1 cellular context compared by ENCODE assay signal in the genomic region with DNA sequence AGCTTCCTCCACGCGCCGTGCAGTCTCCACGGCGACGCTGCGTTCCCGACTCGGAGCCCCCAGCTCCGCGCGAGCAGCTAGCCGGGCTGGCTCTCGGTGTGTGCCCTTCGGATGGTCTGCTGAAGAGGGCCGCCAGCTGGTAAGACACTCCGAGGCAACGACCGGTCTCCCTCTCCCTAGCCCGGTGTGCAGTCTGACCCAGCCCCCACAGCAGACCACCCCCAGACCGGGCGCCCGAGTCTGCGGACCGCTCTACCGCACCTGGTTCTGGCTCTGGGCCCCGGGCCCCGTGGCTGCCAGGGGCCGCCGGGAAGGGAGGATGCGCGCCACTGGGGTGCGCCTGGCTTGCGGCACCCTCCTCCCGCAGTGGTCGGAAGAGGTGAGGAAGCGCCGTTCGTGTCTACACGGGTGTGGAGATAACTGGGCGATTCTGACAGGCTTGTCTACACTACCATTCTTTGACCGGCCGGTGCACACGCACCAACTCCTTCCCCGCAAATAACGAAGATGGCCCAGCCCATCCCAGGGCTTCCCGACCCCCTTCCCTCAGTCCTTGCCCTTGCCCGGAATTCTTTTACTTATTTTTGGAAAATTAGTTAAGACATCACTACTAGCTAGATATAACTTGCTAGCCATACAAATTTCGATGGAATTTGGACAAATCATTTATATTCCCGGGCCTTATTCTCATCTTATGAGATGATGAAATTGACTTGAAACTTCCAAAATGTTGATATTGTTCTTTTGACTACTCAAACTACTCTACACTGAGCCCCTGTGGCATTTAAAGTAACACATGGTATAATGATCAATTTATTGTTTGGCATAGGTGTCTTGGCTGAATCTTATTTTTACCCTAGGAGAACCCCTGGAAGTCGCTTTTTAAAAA.
TF ChIP-seq lines count a peak whose summit lies in the region.

No MANE protein-coding gene starts in this region.

TF ChIP-seq in K562, 482 proteins besides CTCF, POLR2A, EP300 and RAD21 (continued from another document and continues in another):
- TF ChIP-seq, protein P1, sequence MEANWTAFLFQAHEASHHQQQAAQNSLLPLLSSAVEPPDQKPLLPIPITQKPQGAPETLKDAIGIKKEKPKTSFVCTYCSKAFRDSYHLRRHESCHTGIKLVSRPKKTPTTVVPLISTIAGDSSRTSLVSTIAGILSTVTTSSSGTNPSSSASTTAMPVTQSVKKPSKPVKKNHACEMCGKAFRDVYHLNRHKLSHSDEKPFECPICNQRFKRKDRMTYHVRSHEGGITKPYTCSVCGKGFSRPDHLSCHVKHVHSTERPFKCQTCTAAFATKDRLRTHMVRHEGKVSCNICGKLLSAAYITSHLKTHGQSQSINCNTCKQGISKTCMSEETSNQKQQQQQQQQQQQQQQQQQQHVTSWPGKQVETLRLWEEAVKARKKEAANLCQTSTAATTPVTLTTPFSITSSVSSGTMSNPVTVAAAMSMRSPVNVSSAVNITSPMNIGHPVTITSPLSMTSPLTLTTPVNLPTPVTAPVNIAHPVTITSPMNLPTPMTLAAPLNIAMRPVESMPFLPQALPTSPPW (CRISPR knock-in tag; IDR thresholded peaks at IDR 0.05): peak; percentile 87
- TF ChIP-seq NCOA6 (IDR thresholded peaks at IDR 0.05) (no peak), ZNF668 (CRISPR knock-in tag; IDR thresholded peaks at IDR 0.05) (no peak), SIN3A (IDR thresholded peaks at IDR 0.05; ENCODE audit: borderline replicate concordance in 2 of 2, control insufficient read depth in 1 of 2, low read depth in 2 of 2, low read length in 2 of 2) (peak; percentile 35 to 39; a peak in 2 of 4 replicates), ZNF212 (CRISPR knock-in tag; IDR thresholded peaks at IDR 0.05) (no peak), ZKSCAN8 (CRISPR knock-in tag; IDR thresholded peaks at IDR 0.05) (no peak), MCM5 (IDR thresholded peaks at IDR 0.05; ENCODE audit: low read depth) (no peak), SOX6 (IDR thresholded peaks at IDR 0.05) (peak; percentile 49; the same call in 1 of the 2 replicates), JUNB (CRISPR knock-in tag; conservative IDR thresholded peaks at IDR 0.05) (no peak), ARID1B (IDR thresholded peaks at IDR 0.05) (peak; percentile 44; the same call in 1 of the 2 replicates), CREB1 (IDR thresholded peaks at IDR 0.05) (peak; percentile 27; the same call in 1 of the 2 replicates), CREB1 (CRISPR knock-in tag; IDR thresholded peaks at IDR 0.05) (peak; percentile 63; the same call in 1 of the 2 replicates), ETV1 (tag; conservative IDR thresholded peaks at IDR 0.05; ENCODE audit: low read depth) (0 out of 2 replicates have a peak, but pooled peaks have one; percentile 41), ZNF347 (CRISPR knock-in tag; IDR thresholded peaks at IDR 0.05; ENCODE audit: low read depth) (no peak), RBM22 (IDR thresholded peaks at IDR 0.05; ENCODE audit: low read depth, low read length, poor library complexity, severe bottlenecking) (peak; percentile 67), TAF7 (tag; IDR thresholded peaks at IDR 0.05) (no peak), TSC22D4 (tag; IDR thresholded peaks at IDR 0.05) (no peak), CHCHD3 (CRISPR knock-in tag; IDR thresholded peaks at IDR 0.05) (no peak), HEY1 (CRISPR knock-in tag; IDR thresholded peaks at IDR 0.05; ENCODE audit: borderline replicate concordance) (no peak), LCOR (CRISPR knock-in tag; IDR thresholded peaks at IDR 0.05) (peak; percentile 84), RBM34 (IDR thresholded peaks at IDR 0.05; ENCODE audit: borderline replicate concordance, insufficient read depth, low read length) (no peak), MEIS2 (IDR thresholded peaks at IDR 0.05; ENCODE audit: partially characterized antibody) (no peak), TFAM (CRISPR knock-in tag; conservative IDR thresholded peaks at IDR 0.05) (no peak), KDM1A (IDR thresholded peaks at IDR 0.05) (no peak), NFE2L1 (tag; IDR thresholded peaks at IDR 0.05; ENCODE audit: borderline replicate concordance, low read depth) (no peak), SPI1 (IDR thresholded peaks at IDR 0.05; ENCODE audit: borderline replicate concordance, low read depth, low read length) (no peak), EGR1 (conservative IDR thresholded peaks at IDR 0.05) (peak; percentile 67), ZFP36 (IDR thresholded peaks at IDR 0.05; ENCODE audit: low read depth, low read length, partially characterized antibody) (no peak), NFIX (CRISPR knock-in tag; IDR thresholded peaks at IDR 0.05; ENCODE audit: low read depth) (no peak), SMARCA5 (IDR thresholded peaks at IDR 0.05) (no peak), GABPB1 (CRISPR knock-in tag; IDR thresholded peaks at IDR 0.05) (peak; percentile 83), ETV6 (IDR thresholded peaks at IDR 0.05; ENCODE audit: borderline replicate concordance in 1 of 2, low read depth in 2 of 2, low read length in 1 of 2) (peak in 1 of 2 experiments; percentile 18; a peak in 1 of 4 replicates), ETV6 (CRISPR knock-in tag; IDR thresholded peaks at IDR 0.05; ENCODE audit: borderline replicate concordance) (no peak), SRF (CRISPR knock-in tag; IDR thresholded peaks at IDR 0.05) (no peak)
- TF ChIP-seq, protein P2, sequence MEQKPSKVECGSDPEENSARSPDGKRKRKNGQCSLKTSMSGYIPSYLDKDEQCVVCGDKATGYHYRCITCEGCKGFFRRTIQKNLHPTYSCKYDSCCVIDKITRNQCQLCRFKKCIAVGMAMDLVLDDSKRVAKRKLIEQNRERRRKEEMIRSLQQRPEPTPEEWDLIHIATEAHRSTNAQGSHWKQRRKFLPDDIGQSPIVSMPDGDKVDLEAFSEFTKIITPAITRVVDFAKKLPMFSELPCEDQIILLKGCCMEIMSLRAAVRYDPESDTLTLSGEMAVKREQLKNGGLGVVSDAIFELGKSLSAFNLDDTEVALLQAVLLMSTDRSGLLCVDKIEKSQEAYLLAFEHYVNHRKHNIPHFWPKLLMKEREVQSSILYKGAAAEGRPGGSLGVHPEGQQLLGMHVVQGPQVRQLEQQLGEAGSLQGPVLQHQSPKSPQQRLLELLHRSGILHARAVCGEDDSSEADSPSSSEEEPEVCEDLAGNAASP (IDR thresholded peaks at IDR 0.05): no peak
- TF ChIP-seq, protein P3, sequence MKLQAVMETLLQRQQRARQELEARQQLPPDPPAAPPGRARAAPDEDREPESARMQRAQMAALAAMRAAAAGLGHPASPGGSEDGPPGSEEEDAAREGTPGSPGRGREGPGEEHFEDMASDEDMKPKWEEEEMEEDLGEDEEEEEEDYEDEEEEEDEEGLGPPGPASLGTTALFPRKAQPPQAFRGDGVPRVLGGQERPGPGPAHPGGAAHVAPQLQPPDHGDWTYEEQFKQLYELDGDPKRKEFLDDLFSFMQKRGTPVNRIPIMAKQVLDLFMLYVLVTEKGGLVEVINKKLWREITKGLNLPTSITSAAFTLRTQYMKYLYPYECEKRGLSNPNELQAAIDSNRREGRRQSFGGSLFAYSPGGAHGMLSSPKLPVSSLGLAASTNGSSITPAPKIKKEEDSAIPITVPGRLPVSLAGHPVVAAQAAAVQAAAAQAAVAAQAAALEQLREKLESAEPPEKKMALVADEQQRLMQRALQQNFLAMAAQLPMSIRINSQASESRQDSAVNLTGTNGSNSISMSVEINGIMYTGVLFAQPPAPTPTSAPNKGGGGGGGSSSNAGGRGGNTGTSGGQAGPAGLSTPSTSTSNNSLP (IDR thresholded peaks at IDR 0.05; ENCODE audit: borderline replicate concordance, low read depth, low read length): no peak
- TF ChIP-seq, protein P4, sequence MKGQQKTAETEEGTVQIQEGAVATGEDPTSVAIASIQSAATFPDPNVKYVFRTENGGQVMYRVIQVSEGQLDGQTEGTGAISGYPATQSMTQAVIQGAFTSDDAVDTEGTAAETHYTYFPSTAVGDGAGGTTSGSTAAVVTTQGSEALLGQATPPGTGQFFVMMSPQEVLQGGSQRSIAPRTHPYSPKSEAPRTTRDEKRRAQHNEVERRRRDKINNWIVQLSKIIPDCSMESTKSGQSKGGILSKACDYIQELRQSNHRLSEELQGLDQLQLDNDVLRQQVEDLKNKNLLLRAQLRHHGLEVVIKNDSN (CRISPR knock-in tag; IDR thresholded peaks at IDR 0.05): no peak
- TF ChIP-seq, protein P5, sequence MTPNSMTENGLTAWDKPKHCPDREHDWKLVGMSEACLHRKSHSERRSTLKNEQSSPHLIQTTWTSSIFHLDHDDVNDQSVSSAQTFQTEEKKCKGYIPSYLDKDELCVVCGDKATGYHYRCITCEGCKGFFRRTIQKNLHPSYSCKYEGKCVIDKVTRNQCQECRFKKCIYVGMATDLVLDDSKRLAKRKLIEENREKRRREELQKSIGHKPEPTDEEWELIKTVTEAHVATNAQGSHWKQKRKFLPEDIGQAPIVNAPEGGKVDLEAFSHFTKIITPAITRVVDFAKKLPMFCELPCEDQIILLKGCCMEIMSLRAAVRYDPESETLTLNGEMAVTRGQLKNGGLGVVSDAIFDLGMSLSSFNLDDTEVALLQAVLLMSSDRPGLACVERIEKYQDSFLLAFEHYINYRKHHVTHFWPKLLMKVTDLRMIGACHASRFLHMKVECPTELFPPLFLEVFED (CRISPR knock-in tag; conservative IDR thresholded peaks at IDR 0.05): no peak
- TF ChIP-seq, protein P6, sequence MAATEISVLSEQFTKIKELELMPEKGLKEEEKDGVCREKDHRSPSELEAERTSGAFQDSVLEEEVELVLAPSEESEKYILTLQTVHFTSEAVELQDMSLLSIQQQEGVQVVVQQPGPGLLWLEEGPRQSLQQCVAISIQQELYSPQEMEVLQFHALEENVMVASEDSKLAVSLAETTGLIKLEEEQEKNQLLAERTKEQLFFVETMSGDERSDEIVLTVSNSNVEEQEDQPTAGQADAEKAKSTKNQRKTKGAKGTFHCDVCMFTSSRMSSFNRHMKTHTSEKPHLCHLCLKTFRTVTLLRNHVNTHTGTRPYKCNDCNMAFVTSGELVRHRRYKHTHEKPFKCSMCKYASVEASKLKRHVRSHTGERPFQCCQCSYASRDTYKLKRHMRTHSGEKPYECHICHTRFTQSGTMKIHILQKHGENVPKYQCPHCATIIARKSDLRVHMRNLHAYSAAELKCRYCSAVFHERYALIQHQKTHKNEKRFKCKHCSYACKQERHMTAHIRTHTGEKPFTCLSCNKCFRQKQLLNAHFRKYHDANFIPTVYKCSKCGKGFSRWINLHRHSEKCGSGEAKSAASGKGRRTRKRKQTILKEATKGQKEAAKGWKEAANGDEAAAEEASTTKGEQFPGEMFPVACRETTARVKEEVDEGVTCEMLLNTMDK (IDR thresholded peaks at IDR 0.05; ENCODE audit: borderline replicate concordance, insufficient read depth, low read depth, low read length, poor library complexity, severe bottlenecking): peak; percentile 34
- TF ChIP-seq, protein P7, sequence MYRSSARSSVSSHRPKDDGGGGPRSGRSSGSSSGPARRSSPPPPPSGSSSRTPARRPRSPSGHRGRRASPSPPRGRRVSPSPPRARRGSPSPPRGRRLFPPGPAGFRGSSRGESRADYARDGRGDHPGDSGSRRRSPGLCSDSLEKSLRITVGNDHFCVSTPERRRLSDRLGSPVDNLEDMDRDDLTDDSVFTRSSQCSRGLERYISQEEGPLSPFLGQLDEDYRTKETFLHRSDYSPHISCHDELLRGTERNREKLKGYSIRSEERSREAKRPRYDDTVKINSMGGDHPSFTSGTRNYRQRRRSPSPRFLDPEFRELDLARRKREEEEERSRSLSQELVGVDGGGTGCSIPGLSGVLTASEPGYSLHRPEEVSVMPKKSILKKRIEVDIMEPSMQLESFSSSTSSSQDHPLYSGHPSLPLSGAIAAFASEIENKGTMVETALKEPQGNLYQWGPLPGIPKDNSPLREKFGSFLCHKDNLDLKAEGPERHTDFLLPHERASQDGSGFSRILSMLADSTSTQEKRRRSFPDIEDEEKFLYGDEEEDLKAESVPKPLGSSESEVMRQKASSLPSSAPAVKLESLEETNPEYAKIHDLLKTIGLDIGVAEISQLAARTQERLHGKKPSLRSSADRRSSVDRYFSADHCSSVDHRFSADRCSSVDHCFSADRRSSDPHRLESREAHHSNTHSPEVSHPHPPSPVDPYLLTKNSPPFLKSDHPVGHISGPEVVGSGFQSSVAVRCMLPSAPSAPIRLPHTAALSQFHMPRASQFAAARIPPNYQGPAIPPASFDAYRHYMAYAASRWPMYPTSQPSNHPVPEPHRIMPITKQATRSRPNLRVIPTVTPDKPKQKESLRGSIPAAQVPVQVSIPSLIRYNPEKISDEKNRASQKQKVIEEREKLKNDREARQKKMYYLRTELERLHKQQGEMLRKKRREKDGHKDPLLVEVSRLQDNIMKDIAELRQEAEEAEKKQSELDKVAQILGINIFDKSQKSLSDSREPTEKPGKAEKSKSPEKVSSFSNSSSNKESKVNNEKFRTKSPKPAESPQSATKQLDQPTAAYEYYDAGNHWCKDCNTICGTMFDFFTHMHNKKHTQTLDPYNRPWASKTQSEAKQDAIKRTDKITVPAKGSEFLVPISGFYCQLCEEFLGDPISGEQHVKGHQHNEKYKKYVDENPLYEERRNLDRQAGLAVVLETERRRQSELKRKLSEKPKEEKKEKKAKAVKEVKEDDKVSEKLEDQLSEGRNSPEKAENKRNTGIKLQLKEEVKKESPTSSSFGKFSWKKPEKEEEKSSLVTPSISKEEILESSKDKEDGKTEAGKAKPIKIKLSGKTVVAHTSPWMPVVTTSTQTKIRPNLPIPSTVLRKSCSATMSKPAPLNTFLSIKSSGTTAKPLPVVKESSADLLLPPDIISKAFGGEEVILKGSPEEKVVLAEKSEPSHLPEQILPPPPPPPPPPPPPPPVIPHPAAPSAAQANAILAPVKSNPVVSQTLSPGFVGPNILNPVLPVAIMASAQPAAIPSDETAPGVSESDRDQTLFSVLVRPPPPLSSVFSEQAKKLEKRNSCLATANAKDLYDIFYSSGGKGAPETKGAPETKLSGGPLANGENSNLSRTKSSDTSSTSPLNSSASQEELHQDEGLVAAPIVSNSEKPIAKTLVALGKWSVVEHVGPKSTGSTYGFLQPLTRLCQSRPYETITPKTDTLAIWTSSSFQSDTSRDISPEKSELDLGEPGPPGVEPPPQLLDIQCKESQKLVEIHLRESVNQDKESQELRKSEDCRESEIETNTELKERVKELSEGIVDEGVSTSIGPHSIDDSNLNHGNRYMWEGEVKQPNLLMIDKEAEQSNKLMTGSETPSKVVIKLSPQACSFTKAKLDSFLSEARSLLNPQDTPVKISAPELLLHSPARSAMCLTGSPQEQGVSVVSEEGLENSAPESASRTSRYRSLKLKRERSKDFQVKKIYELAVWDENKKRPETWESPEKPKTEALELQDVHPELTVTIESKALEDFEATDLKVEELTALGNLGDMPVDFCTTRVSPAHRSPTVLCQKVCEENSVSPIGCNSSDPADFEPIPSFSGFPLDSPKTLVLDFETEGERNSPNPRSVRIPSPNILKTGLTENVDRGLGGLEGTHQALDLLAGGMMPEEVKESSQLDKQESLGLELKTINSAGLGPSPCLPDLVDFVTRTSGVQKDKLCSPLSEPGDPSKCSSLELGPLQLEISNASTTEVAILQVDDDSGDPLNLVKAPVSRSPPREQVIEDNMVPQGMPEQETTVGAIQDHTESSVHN (IDR thresholded peaks at IDR 0.05; ENCODE audit: borderline replicate concordance in 1 of 2, low read depth in 1 of 2): no peak
